Comparison of ENCODE assay signal across 8 cellular contexts in the genomic region with DNA sequence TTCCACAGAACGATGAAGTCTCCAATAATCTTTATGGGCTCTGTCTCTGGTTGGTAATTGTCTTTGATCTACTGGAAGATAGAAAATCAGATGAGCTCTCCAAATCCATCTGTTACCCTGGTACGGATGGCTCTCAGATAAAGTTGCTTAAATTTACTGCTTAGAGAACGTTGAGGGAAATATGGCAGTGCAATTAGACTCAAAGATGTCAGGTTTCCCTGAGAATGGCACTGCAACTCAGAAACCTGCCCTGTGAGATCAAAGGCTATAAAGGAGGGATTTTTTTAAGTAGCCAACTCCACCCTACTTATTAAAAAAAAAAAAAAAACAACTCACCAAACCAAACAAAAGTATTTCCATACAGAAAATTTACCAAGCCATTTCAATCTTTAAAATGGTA. TPM values are rescaled to one million over a fixed set of nuclear protein-coding genes. Genes with fewer than 3 reads are reported as not detected.
DNase-seq lines count a peak whose midpoint lies in the region; ATAC-seq and TF ChIP-seq lines count a peak whose summit lies in the region.

No MANE protein-coding gene starts in this region.

- H3K36me3 Mint-ChIP-seq in CD4-positive, alpha-beta memory T cell = peaks cover 22 to 33% of the 10 kb centered on the region in 2 donors
- H3K36me3 Mint-ChIP-seq in central memory CD8-positive, alpha-beta T cell (ENCODE audit: insufficient read depth) = peaks cover 29% of the 10 kb centered on the region

- CTCF ChIA-PET in CD4-positive, alpha-beta memory T cell (lab: Charles Lee; ENCODE audit: partially characterized antibody) = interaction anchor here (1.0 to 18.2 kb wide), 4 partner anchors 10 to 137 kb away, joined by 4 to 654 read pairs (median 22); a partner anchor contains a TSS

- no peaks in the 10 kb centered on the region for H3K36me3 ChIP-seq in CD4-positive, alpha-beta memory T cell (ENCODE audit: insufficient read depth, low read length)
- H3K36me3 ChIP-seq in MM.1S (replicated peaks; ENCODE audit: insufficient read depth, low read length) = no peaks in the 10 kb centered on the region
- H3K36me3 ChIP-seq in rectal smooth muscle tissue (ENCODE audit: control insufficient read depth, insufficient read depth, low read length) = no peaks in the 10 kb centered on the region
- no peaks in the 10 kb centered on the region for H3K36me3 ChIP-seq in H7 (replicated peaks; ENCODE audit: control insufficient read depth, insufficient read depth, low read length)

- DNase-seq in CD4-positive, alpha-beta memory T cell = peak in 4 of 5 donors; percentile 46 to 64 (median 52)
- DNase-seq in MM.1S (peak; percentile 37), H7 (no peak), NCI-H2196 treated with DMSO at 0.1 percent for 48 hours (lab: John Stamatoyannopoulos, UW; ENCODE audit: unreplicated experiment) (no peak), OCI-M2 (lab: John Stamatoyannopoulos, UW; ENCODE audit: unreplicated experiment) (no peak), NCI-H1092 (lab: John Stamatoyannopoulos, UW) (no peak)
- DNase-seq in central memory CD8-positive, alpha-beta T cell (ENCODE audit: low spot score in 2 of 2) = no peak

- peak overlapping the region; percentile 90 to 100 (median 96) for H3K4me3 Mint-ChIP-seq in CD4-positive, alpha-beta memory T cell
- peak overlapping the region; percentile 97 for H3K4me3 Mint-ChIP-seq in central memory CD8-positive, alpha-beta T cell

- no peaks in the 10 kb centered on the region for H4K20me1 ChIP-seq in MM.1S (ENCODE audit: insufficient read depth, low read length)

- peak overlapping the region; percentile 11 for H2AFZ ChIP-seq in MM.1S (ENCODE audit: low read length)

- peaks cover 28% of the 10 kb centered on the region for H3F3A ChIP-seq in MM.1S (ENCODE audit: insufficient read depth, low read length)

- H3K9me3 Mint-ChIP-seq in CD4-positive, alpha-beta memory T cell = peaks cover 0 to 4% (median 0%) of the 10 kb centered on the region in 8 donors
- no peaks in the 10 kb centered on the region for H3K9me3 Mint-ChIP-seq in central memory CD8-positive, alpha-beta T cell

- peak overlapping the region; percentile 85 for H3K4me2 ChIP-seq in MM.1S (ENCODE audit: low read depth, low read length)

- no peak for ATAC-seq in central memory CD8-positive, alpha-beta T cell (replicated peaks; ENCODE audit: extremely low read depth, poor library complexity, severe bottlenecking)

- POLR2A ChIA-PET in CD4-positive, alpha-beta memory T cell (lab: Charles Lee; ENCODE audit: partially characterized antibody) = interaction anchor here (1.0 to 6.0 kb wide), 6 partner anchors 9 to 135 kb away, joined by 3 to 149 read pairs (median 12); no protein-coding TSS in a partner anchor

- no peaks in the 10 kb centered on the region for H3K27me3 ChIP-seq in CD4-positive, alpha-beta memory T cell (ENCODE audit: insufficient read depth, low read length)
- no peaks in the 10 kb centered on the region for H3K27me3 ChIP-seq in MM.1S (replicated peaks; ENCODE audit: insufficient read depth, low read length)
- no peaks in the 10 kb centered on the region for H3K27me3 ChIP-seq in rectal smooth muscle tissue (ENCODE audit: control insufficient read depth, insufficient read depth, low read length)
- H3K27me3 ChIP-seq in H7 (ENCODE audit: control insufficient read depth, insufficient read depth, low read length) = no peaks in the 10 kb centered on the region; the same call in 1 of the 2 replicates

- H3K9me3 ChIP-seq in CD4-positive, alpha-beta memory T cell (ENCODE audit: control insufficient read depth in 1 of 2, low read length in 2 of 2) = no peaks in the 10 kb centered on the region
- H3K9me3 ChIP-seq in MM.1S (replicated peaks; ENCODE audit: insufficient read depth, low read length) = no peaks in the 10 kb centered on the region

- peak overlapping the region in 1 of 2 donors; percentile 94 for H3K4me3 ChIP-seq in CD4-positive, alpha-beta memory T cell (ENCODE audit: low read length in 2 of 2)
- H3K4me3 ChIP-seq in MM.1S (ENCODE audit: low read length) (peak overlapping the region; percentile 78), rectal smooth muscle tissue (ENCODE audit: low read length) (no peak overlapping the region), H7 (ENCODE audit: insufficient read depth, low read depth, low read length) (no peak overlapping the region)

- H3K27ac Mint-ChIP-seq in CD4-positive, alpha-beta memory T cell = peak overlapping the region; percentile 90 to 99 (median 99)
- peak overlapping the region; percentile 98 for H3K27ac Mint-ChIP-seq in central memory CD8-positive, alpha-beta T cell (ENCODE audit: low read depth)

- peaks cover 44 to 76% (median 56%) of the 10 kb centered on the region in 4 donors for H3K4me1 Mint-ChIP-seq in CD4-positive, alpha-beta memory T cell
- peaks cover 53% of the 10 kb centered on the region for H3K4me1 Mint-ChIP-seq in central memory CD8-positive, alpha-beta T cell

- intact Hi-C loops in CD4-positive, alpha-beta memory T cell (cut with micrococcal nuclease) = loop anchor here (2.0 kb wide), 1 partner anchor 48 kb away; no protein-coding TSS in a partner anchor

- no peaks in the 10 kb centered on the region for H3K9me2 ChIP-seq in MM.1S (replicated peaks; ENCODE audit: insufficient read depth, low read length)

- H3K9ac ChIP-seq in MM.1S (ENCODE audit: low read length) (peak overlapping the region; percentile 92), rectal smooth muscle tissue (ENCODE audit: low read length) (no peak overlapping the region)

- no peaks in the 10 kb centered on the region for H3K27me3 Mint-ChIP-seq in CD4-positive, alpha-beta memory T cell
- H3K27me3 Mint-ChIP-seq in central memory CD8-positive, alpha-beta T cell = no peaks in the 10 kb centered on the region

- peaks cover 39% of the 10 kb centered on the region for H3K79me2 ChIP-seq in MM.1S (ENCODE audit: low read length)

- peak overlapping the region; percentile 95 for H3K27ac ChIP-seq in CD4-positive, alpha-beta memory T cell (ENCODE audit: low read depth, low read length)
- H3K27ac ChIP-seq in MM.1S (ENCODE audit: low read length) = peak overlapping the region; percentile 95
- peak overlapping the region; percentile 62 for H3K27ac ChIP-seq in rectal smooth muscle tissue (ENCODE audit: low read depth, low read length)

- H3K4me1 ChIP-seq in CD4-positive, alpha-beta memory T cell (ENCODE audit: insufficient read depth, low read length) = peaks cover 59% of the 10 kb centered on the region
- H3K4me1 ChIP-seq in MM.1S (ENCODE audit: low read length) (peaks cover 50% of the 10 kb centered on the region), rectal smooth muscle tissue (ENCODE audit: control insufficient read depth, insufficient read depth, low read length) (peaks cover 5% of the 10 kb centered on the region)

- TF ChIP-seq CTCF in MM.1S (IDR thresholded peaks at IDR 0.05; ENCODE audit: low read length) = no peak

RNA-seq across cellular contexts. Expression of a gene that starts 0.8 kb away (rescaled TPM):
- 100 to 1,000 TPM; 197 to 198 TPM for total RNA-seq in CD4-positive, alpha-beta memory T cell
- polyA plus RNA-seq in CD4-positive, alpha-beta memory T cell = 10 to 100 TPM; 82.5 to 86.3 TPM
- total RNA-seq in H7 (2014; rRNA removed; shearing (Covaris generic)) = 0.18 and 0.52 TPM in 2 replicates

RNA-seq across cellular contexts. Expression of a gene that starts 30.5 kb away (rescaled TPM):
- 10 to 100 TPM; 60.9 to 61.2 TPM for total RNA-seq in CD4-positive, alpha-beta memory T cell
- polyA plus RNA-seq in CD4-positive, alpha-beta memory T cell = 10 to 100 TPM; 28.8 to 33.4 TPM
- total RNA-seq in H7 (2014; rRNA removed; shearing (Covaris generic)) = 28.8 and 33.6 TPM in 2 replicates

Comparison
In these comparisons a context has a peak if more than half of its experiments do, and no peak if none do; other contexts are left out.
1. DNase-seq: peak in CD4-positive, alpha-beta memory T cell (4 of 5) and MM.1S (single experiment); none in central memory CD8-positive, alpha-beta T cell (0 of 2), H7 (single experiment), NCI-H2196 treated with DMSO at 0.1 percent for 48 hours (single experiment), OCI-M2 (single experiment) and NCI-H1092 (single experiment).
2. RNA of a gene that starts 0.8 kb away (total RNA-seq): 197 to 198 TPM in CD4-positive, alpha-beta memory T cell; 0.18 to 0.52 TPM in H7; every median in the first group is over 100 times any median in the second.
3. Peak in every context shown above with its lines, with median percentiles within 50 percentile points of each other: H3K27ac ChIP-seq.